ENCODE assay signal across 1 cellular context in the genomic region with DNA sequence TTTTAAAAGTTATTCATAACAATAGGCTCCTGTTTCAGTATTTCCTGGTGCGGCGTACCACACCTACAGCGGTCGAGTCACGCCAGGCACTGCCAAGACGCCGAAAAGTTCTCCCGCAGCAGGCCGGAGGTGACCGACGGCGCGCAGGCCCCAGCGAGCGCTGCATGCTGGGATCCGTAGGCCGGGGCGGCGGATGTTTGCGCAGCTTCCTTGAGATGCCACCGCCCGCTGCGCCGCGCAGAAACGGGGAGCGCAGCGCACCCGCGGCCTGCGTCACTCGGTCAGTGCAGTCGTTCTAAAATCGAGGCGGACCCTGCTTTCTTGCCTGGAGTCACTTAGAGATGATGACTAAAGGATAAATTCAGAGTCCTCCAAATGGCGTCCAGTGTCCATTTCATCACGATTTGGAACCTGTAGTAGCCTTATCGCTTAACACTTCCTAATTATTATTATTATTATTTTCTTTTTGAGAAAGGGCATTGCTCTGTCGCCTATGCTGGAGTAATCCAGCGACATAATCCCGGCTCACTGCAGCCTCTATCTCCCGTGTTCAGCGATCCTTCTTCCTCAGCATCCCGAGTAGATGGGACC.
TF ChIP-seq lines count a peak whose summit lies in the region.

No MANE protein-coding gene starts in this region.

TF ChIP-seq in K562, 482 proteins besides CTCF, POLR2A, EP300 and RAD21 (continued from another document and continues in another):
- TF ChIP-seq, protein P1, sequence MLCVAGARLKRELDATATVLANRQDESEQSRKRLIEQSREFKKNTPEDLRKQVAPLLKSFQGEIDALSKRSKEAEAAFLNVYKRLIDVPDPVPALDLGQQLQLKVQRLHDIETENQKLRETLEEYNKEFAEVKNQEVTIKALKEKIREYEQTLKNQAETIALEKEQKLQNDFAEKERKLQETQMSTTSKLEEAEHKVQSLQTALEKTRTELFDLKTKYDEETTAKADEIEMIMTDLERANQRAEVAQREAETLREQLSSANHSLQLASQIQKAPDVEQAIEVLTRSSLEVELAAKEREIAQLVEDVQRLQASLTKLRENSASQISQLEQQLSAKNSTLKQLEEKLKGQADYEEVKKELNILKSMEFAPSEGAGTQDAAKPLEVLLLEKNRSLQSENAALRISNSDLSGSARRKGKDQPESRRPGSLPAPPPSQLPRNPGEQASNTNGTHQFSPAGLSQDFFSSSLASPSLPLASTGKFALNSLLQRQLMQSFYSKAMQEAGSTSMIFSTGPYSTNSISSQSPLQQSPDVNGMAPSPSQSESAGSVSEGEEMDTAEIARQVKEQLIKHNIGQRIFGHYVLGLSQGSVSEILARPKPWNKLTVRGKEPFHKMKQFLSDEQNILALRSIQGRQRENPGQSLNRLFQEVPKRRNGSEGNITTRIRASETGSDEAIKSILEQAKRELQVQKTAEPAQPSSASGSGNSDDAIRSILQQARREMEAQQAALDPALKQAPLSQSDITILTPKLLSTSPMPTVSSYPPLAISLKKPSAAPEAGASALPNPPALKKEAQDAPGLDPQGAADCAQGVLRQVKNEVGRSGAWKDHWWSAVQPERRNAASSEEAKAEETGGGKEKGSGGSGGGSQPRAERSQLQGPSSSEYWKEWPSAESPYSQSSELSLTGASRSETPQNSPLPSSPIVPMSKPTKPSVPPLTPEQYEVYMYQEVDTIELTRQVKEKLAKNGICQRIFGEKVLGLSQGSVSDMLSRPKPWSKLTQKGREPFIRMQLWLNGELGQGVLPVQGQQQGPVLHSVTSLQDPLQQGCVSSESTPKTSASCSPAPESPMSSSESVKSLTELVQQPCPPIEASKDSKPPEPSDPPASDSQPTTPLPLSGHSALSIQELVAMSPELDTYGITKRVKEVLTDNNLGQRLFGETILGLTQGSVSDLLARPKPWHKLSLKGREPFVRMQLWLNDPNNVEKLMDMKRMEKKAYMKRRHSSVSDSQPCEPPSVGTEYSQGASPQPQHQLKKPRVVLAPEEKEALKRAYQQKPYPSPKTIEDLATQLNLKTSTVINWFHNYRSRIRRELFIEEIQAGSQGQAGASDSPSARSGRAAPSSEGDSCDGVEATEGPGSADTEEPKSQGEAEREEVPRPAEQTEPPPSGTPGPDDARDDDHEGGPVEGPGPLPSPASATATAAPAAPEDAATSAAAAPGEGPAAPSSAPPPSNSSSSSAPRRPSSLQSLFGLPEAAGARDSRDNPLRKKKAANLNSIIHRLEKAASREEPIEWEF (CRISPR knock-in tag; IDR thresholded peaks at IDR 0.05) = 0 out of 2 replicates have a peak, but pooled peaks have one; percentile 37
- TF ChIP-seq ZNF830 (CRISPR knock-in tag; IDR thresholded peaks at IDR 0.05) = no peak
- TF ChIP-seq ZEB2 (IDR thresholded peaks at IDR 0.05) = no peak
- no peak for TF ChIP-seq ATF2 (CRISPR knock-in tag; IDR thresholded peaks at IDR 0.05)
- no peak for TF ChIP-seq ZNF436 (CRISPR knock-in tag; IDR thresholded peaks at IDR 0.05)
- no peak for TF ChIP-seq MEF2A (IDR thresholded peaks at IDR 0.05; ENCODE audit: control insufficient read depth, low read depth, low read length)
- TF ChIP-seq ZNF75A (CRISPR knock-in tag; IDR thresholded peaks at IDR 0.05) = no peak
- TF ChIP-seq SP2 (IDR thresholded peaks at IDR 0.05; ENCODE audit: extremely low read depth, low read depth, low read length, poor library complexity, severe bottlenecking) = no peak
- TF ChIP-seq NELFE (IDR thresholded peaks at IDR 0.05; ENCODE audit: insufficient read depth, insufficient read length) = no peak
- TF ChIP-seq POLR3A (IDR thresholded peaks at IDR 0.05; ENCODE audit: borderline replicate concordance, extremely low read depth, insufficient read depth, insufficient read length) = no peak
- TF ChIP-seq DMBX1 (CRISPR knock-in tag; IDR thresholded peaks at IDR 0.05; ENCODE audit: borderline replicate concordance) = no peak
- TF ChIP-seq MBD2 (IDR thresholded peaks at IDR 0.05; ENCODE audit: borderline replicate concordance, low read depth) = peak; percentile 36; the same call in 1 of the 2 replicates
- TF ChIP-seq SIX5 (IDR thresholded peaks at IDR 0.05; ENCODE audit: borderline replicate concordance in 1 of 2, insufficient read depth in 1 of 2, low read depth in 1 of 2, low read length in 2 of 2) = 0 out of 4 replicates have a peak, but pooled peaks of 1 of the 2 experiments have one; percentile 33
- no peak for TF ChIP-seq CCAR2 (IDR thresholded peaks at IDR 0.05; ENCODE audit: low read depth, low read length)
- no peak for TF ChIP-seq FOXP1 (CRISPR knock-in tag; IDR thresholded peaks at IDR 0.05)
- TF ChIP-seq ZNF280B (CRISPR knock-in tag; IDR thresholded peaks at IDR 0.05) = no peak
- TF ChIP-seq ELF4 (CRISPR knock-in tag; IDR thresholded peaks at IDR 0.05) = no peak
- no peak for TF ChIP-seq YBX1 (IDR thresholded peaks at IDR 0.05)
- TF ChIP-seq SIN3A (IDR thresholded peaks at IDR 0.05; ENCODE audit: borderline replicate concordance in 2 of 2, control insufficient read depth in 1 of 2, low read depth in 2 of 2, low read length in 2 of 2) = no peak; a peak in 1 of 4 replicates
- peak in 1 of 3 experiments; percentile 88; a peak in 2 of 6 replicates for TF ChIP-seq ZBTB11 (CRISPR knock-in tag; IDR thresholded peaks at IDR 0.05)
- no peak for TF ChIP-seq ZFP30 (CRISPR knock-in tag; IDR thresholded peaks at IDR 0.05; ENCODE audit: borderline replicate concordance)
- no peak for TF ChIP-seq SLC30A9 (CRISPR knock-in tag; IDR thresholded peaks at IDR 0.05)
- no peak for TF ChIP-seq RERE (CRISPR knock-in tag; IDR thresholded peaks at IDR 0.05; ENCODE audit: borderline replicate concordance)
- no peak for TF ChIP-seq BCOR (IDR thresholded peaks at IDR 0.05)
- TF ChIP-seq MTF1 (CRISPR knock-in tag; IDR thresholded peaks at IDR 0.05; ENCODE audit: borderline replicate concordance) = no peak
- TF ChIP-seq HDAC6 (IDR thresholded peaks at IDR 0.05; ENCODE audit: low read depth, low read length) = no peak
- peak; percentile 26 for TF ChIP-seq NEUROD1 (IDR thresholded peaks at IDR 0.05; ENCODE audit: borderline replicate concordance, low read depth, low read length, partially characterized antibody)
- TF ChIP-seq ZNF146 (CRISPR knock-in tag; IDR thresholded peaks at IDR 0.05; ENCODE audit: unreplicated experiment) = no peak
- TF ChIP-seq SMARCC2 (IDR thresholded peaks at IDR 0.05; ENCODE audit: low read depth) = no peak
- TF ChIP-seq MYNN (IDR thresholded peaks at IDR 0.05) = no peak
- TF ChIP-seq MYNN (CRISPR knock-in tag; IDR thresholded peaks at IDR 0.05) = no peak
- TF ChIP-seq, protein P2, sequence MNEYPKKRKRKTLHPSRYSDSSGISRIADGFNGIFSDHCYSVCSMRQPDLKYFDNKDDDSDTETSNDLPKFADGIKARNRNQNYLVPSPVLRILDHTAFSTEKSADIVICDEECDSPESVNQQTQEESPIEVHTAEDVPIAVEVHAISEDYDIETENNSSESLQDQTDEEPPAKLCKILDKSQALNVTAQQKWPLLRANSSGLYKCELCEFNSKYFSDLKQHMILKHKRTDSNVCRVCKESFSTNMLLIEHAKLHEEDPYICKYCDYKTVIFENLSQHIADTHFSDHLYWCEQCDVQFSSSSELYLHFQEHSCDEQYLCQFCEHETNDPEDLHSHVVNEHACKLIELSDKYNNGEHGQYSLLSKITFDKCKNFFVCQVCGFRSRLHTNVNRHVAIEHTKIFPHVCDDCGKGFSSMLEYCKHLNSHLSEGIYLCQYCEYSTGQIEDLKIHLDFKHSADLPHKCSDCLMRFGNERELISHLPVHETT (CRISPR knock-in tag; conservative IDR thresholded peaks at IDR 0.05 in 1 of 2, IDR thresholded peaks at IDR 0.05 in 1 of 2) = peak in 1 of 2 experiments; percentile 94; a peak in 2 of 4 replicates
- TF ChIP-seq KLF6 (CRISPR knock-in tag; IDR thresholded peaks at IDR 0.05; ENCODE audit: borderline replicate concordance) = no peak
- no peak for TF ChIP-seq HNRNPK (IDR thresholded peaks at IDR 0.05; ENCODE audit: low read depth, low read length, poor library complexity, severe bottlenecking)
- TF ChIP-seq, protein P3, sequence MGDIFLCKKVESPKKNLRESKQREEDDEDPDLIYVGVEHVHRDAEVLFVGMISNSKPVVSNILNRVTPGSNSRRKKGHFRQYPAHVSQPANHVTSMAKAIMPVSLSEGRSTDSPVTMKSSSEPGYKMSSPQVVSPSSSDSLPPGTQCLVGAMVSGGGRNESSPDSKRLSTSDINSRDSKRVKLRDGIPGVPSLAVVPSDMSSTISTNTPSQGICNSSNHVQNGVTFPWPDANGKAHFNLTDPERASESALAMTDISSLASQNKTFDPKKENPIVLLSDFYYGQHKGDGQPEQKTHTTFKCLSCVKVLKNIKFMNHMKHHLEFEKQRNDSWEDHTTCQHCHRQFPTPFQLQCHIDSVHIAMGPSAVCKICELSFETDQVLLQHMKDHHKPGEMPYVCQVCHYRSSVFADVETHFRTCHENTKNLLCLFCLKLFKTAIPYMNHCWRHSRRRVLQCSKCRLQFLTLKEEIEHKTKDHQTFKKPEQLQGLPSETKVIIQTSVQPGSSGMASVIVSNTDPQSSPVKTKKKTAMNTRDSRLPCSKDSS (IDR thresholded peaks at IDR 0.05; ENCODE audit: low read depth, partially characterized antibody) = no peak
